8 cellular contexts compared by ENCODE assay signal in the genomic region with DNA sequence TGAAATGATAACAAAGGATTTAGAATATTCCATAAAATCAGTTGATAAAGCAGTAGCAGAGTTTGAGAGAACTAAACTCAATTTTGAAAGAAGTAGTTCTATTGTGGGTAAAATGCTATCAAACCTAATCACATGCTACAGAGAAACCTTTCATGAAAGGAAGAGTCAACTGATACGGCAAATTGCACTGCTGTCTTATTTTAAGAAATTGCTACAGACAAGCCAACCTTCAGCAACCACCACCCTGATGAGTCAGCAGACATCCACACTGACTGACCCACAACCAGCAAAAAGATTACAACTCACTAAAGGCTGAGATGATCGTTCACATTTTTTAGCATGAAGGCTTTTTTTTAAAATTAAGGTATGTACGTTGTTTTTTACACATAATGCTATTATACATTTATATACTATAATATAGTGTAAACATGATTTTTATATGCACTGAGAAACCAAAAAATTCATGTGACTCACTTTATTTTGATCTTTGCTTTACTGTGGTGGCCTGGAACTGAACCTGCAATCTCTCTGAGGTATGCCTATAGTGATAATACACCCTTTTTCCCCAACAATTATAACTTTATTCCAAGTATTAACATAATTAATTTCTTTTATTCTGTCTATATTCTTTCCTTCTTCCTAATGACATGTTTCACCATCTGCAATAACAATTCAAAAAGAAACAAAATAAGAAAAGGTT.
DNase-seq lines count a peak whose midpoint lies in the region; ATAC-seq and TF ChIP-seq lines count a peak whose summit lies in the region.

No MANE protein-coding gene starts in this region.

- no peaks in the 10 kb centered on the region for H3K36me3 ChIP-seq in effector memory CD4-positive, alpha-beta T cell (ENCODE audit: control insufficient read depth, insufficient read depth, low read length)

- no peaks in the 10 kb centered on the region for H3K4me1 ChIP-seq in effector memory CD4-positive, alpha-beta T cell (ENCODE audit: control insufficient read depth, insufficient read depth, low read length, poor library complexity, severe bottlenecking)

- DNase-seq in ELR (ENCODE audit: low read depth) (peak; percentile 75), HS-27A (ENCODE audit: low read depth) (peak; percentile 59), activated B cell treated with CpG ODN at 0.5 μM for 24 hours (no peak), kidney tubule cell (ENCODE audit: low spot score) (peak; percentile 59), NCI-H345 (lab: John Stamatoyannopoulos, UW) (no peak)
- no peak for DNase-seq in effector memory CD4-positive, alpha-beta T cell

- H3K9me3 Mint-ChIP-seq in activated B cell treated with CpG ODN at 0.5 μM for 24 hours, result no peaks in the 10 kb centered on the region

- no peak for TF ChIP-seq CTCF in activated B cell treated with CpG ODN at 0.5 μM for 24 hours (IDR thresholded peaks at IDR 0.05)

- CTCF ChIA-PET in activated B cell treated with CpG ODN at 0.5 μM for 24 hours (lab: Charles Lee), result interaction anchor here (1.1 kb wide), 1 partner anchor 13 kb away, joined by 3 read pairs; no protein-coding TSS in a partner anchor

- H3K4me3 Mint-ChIP-seq in activated B cell treated with CpG ODN at 0.5 μM for 24 hours, result no peak overlapping the region

- no peak for ATAC-seq in activated B cell treated with CpG ODN at 0.5 μM for 24 hours (ENCODE audit: low read depth)
- no peak for ATAC-seq in HG03025 (IDR thresholded peaks at IDR 0.05; ENCODE audit: low FRiP score, unreplicated experiment)
- ATAC-seq in GM21515 (IDR thresholded peaks at IDR 0.05; ENCODE audit: unreplicated experiment), result no peak

- H3K27ac Mint-ChIP-seq in activated B cell treated with CpG ODN at 0.5 μM for 24 hours, result peak overlapping the region; percentile 24

- H3K9me3 ChIP-seq in effector memory CD4-positive, alpha-beta T cell (ENCODE audit: control insufficient read depth, low read length), result no peaks in the 10 kb centered on the region

- no peaks in the 10 kb centered on the region for H3K27me3 Mint-ChIP-seq in activated B cell treated with CpG ODN at 0.5 μM for 24 hours

- POLR2A ChIA-PET in activated B cell treated with CpG ODN at 0.5 μM for 24 hours (lab: Charles Lee), result no interaction called here

- H3K27ac ChIP-seq in effector memory CD4-positive, alpha-beta T cell (ENCODE audit: insufficient read depth, low read length, poor library complexity, severe bottlenecking), result no peak overlapping the region

- intact Hi-C loops in activated B cell treated with CpG ODN at 0.5 μM for 24 hours (cut with micrococcal nuclease), result no loop called here

- H3K27me3 ChIP-seq in effector memory CD4-positive, alpha-beta T cell (replicated peaks; ENCODE audit: control insufficient read depth, insufficient read depth, low read length, poor library complexity, severe bottlenecking), result no peaks in the 10 kb centered on the region

- H3K4me3 ChIP-seq in effector memory CD4-positive, alpha-beta T cell (ENCODE audit: insufficient read depth, low read depth, low read length, poor library complexity, severe bottlenecking), result no peak overlapping the region

- H3K4me1 Mint-ChIP-seq in activated B cell treated with CpG ODN at 0.5 μM for 24 hours, result peaks cover 37% of the 10 kb centered on the region

- H3K36me3 Mint-ChIP-seq in activated B cell treated with CpG ODN at 0.5 μM for 24 hours (ENCODE audit: low read depth), result peaks cover 13% of the 10 kb centered on the region

Comparison
In these comparisons a context has a peak if more than half of its experiments do, and no peak if none do; other contexts are left out.
1. DNase-seq: peak in ELR (single experiment), HS-27A (single experiment) and kidney tubule cell (single experiment); none in activated B cell treated with CpG ODN at 0.5 μM for 24 hours (single experiment), NCI-H345 (single experiment) and effector memory CD4-positive, alpha-beta T cell (0 of 3).